ENCODE assay signal across 10 cellular contexts in genomic region chr10:30980951-30981616, GRCh38. TPM values are rescaled to one million over a fixed set of nuclear protein-coding genes. Genes with fewer than 3 reads are reported as not detected.
A peak's percentile ranks its signal among the peaks of the same experiment; 100 is the strongest.
DNase-seq lines count a peak whose midpoint lies in the region; ATAC-seq and TF ChIP-seq lines count a peak whose summit lies in the region.
"Had no signal": no experiment of that assay in that cellular context is flagged by ENCODE, and none has a peak within 500 bp of the region (broad histone marks: within the 10 kb centered on the region; RNA-seq: fewer than 3 reads in every experiment).

No MANE protein-coding gene starts in this region.

- H3K4me2 ChIP-seq in GM23248 (ENCODE audit: unreplicated experiment) = no peak overlapping the region

- H3K9me3 ChIP-seq in GM23248 (ENCODE audit: low read depth) (no peaks in the 10 kb centered on the region), heart right ventricle (peaks cover 0 to 15% (median 0%) of the 10 kb centered on the region in 11 donors)
- H3K9me3 ChIP-seq in CD8-positive, alpha-beta memory T cell (ENCODE audit: low read length) = no peaks in the 10 kb centered on the region

- TF ChIP-seq CTCF in VCaP (conservative IDR thresholded peaks at IDR 0.05) (no peak), heart right ventricle (IDR thresholded peaks at IDR 0.05) (no peak)

- intact Hi-C loops in heart right ventricle (cut with DNase I) = loop anchor here in 1 of 10 donors (5.0 kb wide), 1 partner anchor 36 kb away; no protein-coding TSS in a partner anchor

- H3K27ac ChIP-seq in GM23248 (no peak overlapping the region), VCaP (peak overlapping the region; percentile 52), heart right ventricle (peak overlapping the region in 9 of 10 donors; percentile 2 to 70 (median 51))
- no peak overlapping the region for H3K27ac ChIP-seq in CD8-positive, alpha-beta memory T cell (ENCODE audit: low read depth, low read length)

- peaks cover 0 to 7% (median 2%) of the 10 kb centered on the region in 3 donors for H3K4me1 Mint-ChIP-seq in CD8-positive, alpha-beta memory T cell
- peaks cover 8% of the 10 kb centered on the region for H3K4me1 Mint-ChIP-seq in activated CD8-positive, alpha-beta T cell treated with anti-CD3 and anti-CD28 coated beads, Interleukin-2, amount 10 ng/mL, durations not matched to agents 7 days and 5 days (ENCODE audit: low read depth)

- POLR2A ChIA-PET in CD8-positive, alpha-beta memory T cell (lab: Charles Lee) = no interaction called here
- POLR2A ChIA-PET in activated CD8-positive, alpha-beta T cell treated with anti-CD3 and anti-CD28 coated beads, Interleukin-2, amount 10 ng/mL, durations not matched to agents 7 days and 5 days (lab: Charles Lee) = no interaction called here

- H3K9me3 Mint-ChIP-seq in CD8-positive, alpha-beta memory T cell = peaks cover 0 to 7% (median 3%) of the 10 kb centered on the region in 5 donors
- peaks cover 5% of the 10 kb centered on the region for H3K9me3 Mint-ChIP-seq in activated CD8-positive, alpha-beta T cell treated with anti-CD3 and anti-CD28 coated beads, Interleukin-2, amount 10 ng/mL, durations not matched to agents 7 days and 5 days (ENCODE audit: insufficient read depth)

- no peaks in the 10 kb centered on the region for H3K9me2 ChIP-seq in GM23248 (ENCODE audit: insufficient read depth)

- H3K27me3 Mint-ChIP-seq in CD8-positive, alpha-beta memory T cell = no peaks in the 10 kb centered on the region
- no peaks in the 10 kb centered on the region for H3K27me3 Mint-ChIP-seq in activated CD8-positive, alpha-beta T cell treated with anti-CD3 and anti-CD28 coated beads, Interleukin-2, amount 10 ng/mL, durations not matched to agents 7 days and 5 days (ENCODE audit: low read depth)

- peak overlapping the region in 1 of 7 donors; percentile 46 for H3K4me3 Mint-ChIP-seq in CD8-positive, alpha-beta memory T cell
- H3K4me3 Mint-ChIP-seq in activated CD8-positive, alpha-beta T cell treated with anti-CD3 and anti-CD28 coated beads, Interleukin-2, amount 10 ng/mL, durations not matched to agents 7 days and 5 days = no peak overlapping the region

- peak; percentile 90 to 97 (median 96) for ATAC-seq in heart right ventricle
- no peak for ATAC-seq in activated CD8-positive, alpha-beta T cell treated with anti-CD3 and anti-CD28 coated beads, Interleukin-2, amount 10 ng/mL, durations not matched to agents 7 days and 5 days

- no peak overlapping the region for H3K27ac Mint-ChIP-seq in CD8-positive, alpha-beta memory T cell
- H3K27ac Mint-ChIP-seq in activated CD8-positive, alpha-beta T cell treated with anti-CD3 and anti-CD28 coated beads, Interleukin-2, amount 10 ng/mL, durations not matched to agents 7 days and 5 days = no peak overlapping the region

- DNase-seq in GM23248 (peak; percentile 76), heart right ventricle (peak in 1 of 2 donors; percentile 82), renal cortical epithelial cell (ENCODE audit: low read depth) (peak; percentile 88), NCI-H2107 (lab: John Stamatoyannopoulos, UW) (no peak), SKM-1 treated with dmso at 0.1 percent for 144 hours (lab: John Stamatoyannopoulos, UW; ENCODE audit: unreplicated experiment) (no peak)
- no peak for DNase-seq in CD8-positive, alpha-beta memory T cell
- DNase-seq in activated CD8-positive, alpha-beta T cell treated with anti-CD3 and anti-CD28 coated beads, Interleukin-2, amount 10 ng/mL, durations not matched to agents 7 days and 5 days = no peak
- DNase-seq: islet precursor cell, KBM-7 had no signal

- H3K4me3 ChIP-seq in GM23248 (no peak overlapping the region), heart right ventricle (no peak overlapping the region)
- H3K4me3 ChIP-seq in CD8-positive, alpha-beta memory T cell (ENCODE audit: low read length) = no peak overlapping the region

- H3K27me3 ChIP-seq in GM23248 (replicated peaks; ENCODE audit: insufficient read depth) = no peaks in the 10 kb centered on the region
- H3K27me3 ChIP-seq in heart right ventricle = no peaks in the 10 kb centered on the region
- no peaks in the 10 kb centered on the region for H3K27me3 ChIP-seq in CD8-positive, alpha-beta memory T cell (ENCODE audit: insufficient read depth, low read length, poor library complexity, severe bottlenecking)

- H3K4me1 ChIP-seq in GM23248 (ENCODE audit: insufficient read depth) (peaks cover 37% of the 10 kb centered on the region), heart right ventricle (peaks cover 0 to 41% (median 21%) of the 10 kb centered on the region in 9 donors)
- H3K4me1 ChIP-seq in CD8-positive, alpha-beta memory T cell (ENCODE audit: insufficient read depth, low read length) = no peaks in the 10 kb centered on the region

- WGBS in GM23248 (ENCODE audit: low coverage in 1 of 2, low lambda C conversion rate in 2 of 2, missing lambda C conversion rate in 2 of 2), 2 experiments = 38 to 41% methylated on average over 7 of the region's 7 CpGs
- 34 to 46% methylated on average over 7 of the region's 7 CpGs for WGBS in heart right ventricle, 2 donors

- H3K9ac ChIP-seq in GM23248 = no peak overlapping the region

- H3K36me3 Mint-ChIP-seq in CD8-positive, alpha-beta memory T cell = peaks cover 5 to 32% (median 9%) of the 10 kb centered on the region in 3 donors
- peaks cover 7% of the 10 kb centered on the region for H3K36me3 Mint-ChIP-seq in activated CD8-positive, alpha-beta T cell treated with anti-CD3 and anti-CD28 coated beads, Interleukin-2, amount 10 ng/mL, durations not matched to agents 7 days and 5 days (ENCODE audit: low read depth)

- H3K36me3 ChIP-seq in GM23248 (ENCODE audit: low read depth) (no peaks in the 10 kb centered on the region), heart right ventricle (no peaks in the 10 kb centered on the region)
- H3K36me3 ChIP-seq in CD8-positive, alpha-beta memory T cell (ENCODE audit: insufficient read depth, low read length) = no peaks in the 10 kb centered on the region

- peaks cover 9% of the 10 kb centered on the region; the same call in 1 of the 2 replicates for H3K79me2 ChIP-seq in GM23248 (ENCODE audit: insufficient read depth)

- in situ Hi-C loops in GM23248 (cut with MboI) = no loop called here

- peaks cover 33% of the 10 kb centered on the region for H3F3A ChIP-seq in GM23248 (ENCODE audit: insufficient read depth)

- no peaks in the 10 kb centered on the region for H4K20me1 ChIP-seq in GM23248 (ENCODE audit: insufficient read depth)

- no peak overlapping the region for H2AFZ ChIP-seq in GM23248

- CTCF ChIA-PET in CD8-positive, alpha-beta memory T cell (lab: Charles Lee) = interaction anchor here (0.9 kb wide), 1 partner anchor 25 kb away, joined by 3 read pairs; no protein-coding TSS in a partner anchor
- CTCF ChIA-PET in activated CD8-positive, alpha-beta T cell treated with anti-CD3 and anti-CD28 coated beads, Interleukin-2, amount 10 ng/mL, durations not matched to agents 7 days and 5 days (lab: Charles Lee) = no interaction called here

RNA-seq across cellular contexts. Expression of gene ZNF438, which starts 50.6 kb away (rescaled TPM):
- 2.3 and 2.9 TPM in 2 replicates for total RNA-seq in GM23248 (2014; rRNA removed; shearing (Covaris generic))
- 4.0 and 4.1 TPM in 2 replicates for polyA plus RNA-seq in GM23248 (2016; fragmentation: Nextera tagmentation; extraction: Ambion mirVana)
- total RNA-seq in heart right ventricle = 10 to 100 TPM in 8 of 10 donors, 1 to 10 TPM in 2; 9.3 to 16.1 (median 12.4) TPM
- 10 to 100 TPM in 1 of 2 donors, 1 to 10 TPM in 1; 7.8 to 21.1 TPM for polyA plus RNA-seq in heart right ventricle
- 2.1 and 3.9 TPM in 2 replicates for total RNA-seq in renal cortical epithelial cell
- total RNA-seq in CD8-positive, alpha-beta memory T cell = 1 to 10 TPM; 2.9 to 3.9 TPM
- polyA plus RNA-seq in CD8-positive, alpha-beta memory T cell = 4.2 TPM
- total RNA-seq in activated CD8-positive, alpha-beta T cell treated with anti-CD3 and anti-CD28 coated beads, Interleukin-2, amount 10 ng/mL, durations not matched to agents 7 days and 5 days = 1 to 10 TPM; 2.3 to 2.6 TPM

Comparison
In these comparisons a context has a peak if more than half of its experiments do, and no peak if none do; other contexts are left out.
1. DNase-seq: peak in GM23248 (single experiment) and renal cortical epithelial cell (single experiment); none in NCI-H2107 (single experiment), SKM-1 treated with dmso at 0.1 percent for 144 hours (single experiment), CD8-positive, alpha-beta memory T cell (0 of 5) and activated CD8-positive, alpha-beta T cell treated with anti-CD3 and anti-CD28 coated beads, Interleukin-2, amount 10 ng/mL, durations not matched to agents 7 days and 5 days (single experiment).
2. H3K27ac ChIP-seq: peak in VCaP (single experiment) and heart right ventricle (9 of 10); none in GM23248 (single experiment) and CD8-positive, alpha-beta memory T cell (single experiment).